9 cellular contexts compared by ENCODE assay signal in genomic region chr20:25858495-25859425, GRCh38.
A peak's percentile ranks its signal among the peaks of the same experiment; 100 is the strongest.
DNase-seq lines count a peak whose midpoint lies in the region; ATAC-seq and TF ChIP-seq lines count a peak whose summit lies in the region.
"Had no signal": no experiment of that assay in that cellular context is flagged by ENCODE, and none has a peak within 500 bp of the region (broad histone marks: within the 10 kb centered on the region; RNA-seq: fewer than 3 reads in every experiment).

No MANE protein-coding gene starts in this region.

- H3K9me3 Mint-ChIP-seq in activated T-helper 1 cell treated with anti-CD3 and anti-CD28 coated beads, Interleukin-12 subunit alpha, Interleukin-12 subunit beta, Interleukin-2, Interleukin-4 antibody, amounts not matched to agents 30 ng/mL and 10 ng/mL and 1 ng/mL, durations not matched to agents 14 hours and 24 hours and 36 hours: no peaks in the 10 kb centered on the region

- H3K27me3 ChIP-seq in left ventricle myocardium inferior (ENCODE audit: low read depth) (no peaks in the 10 kb centered on the region), mucosa of rectum (ENCODE audit: control insufficient read depth in 2 of 2, insufficient read depth in 2 of 2, low read length in 2 of 2) (peaks cover 14 to 32% of the 10 kb centered on the region in 2 donors), tibial artery (no peaks in the 10 kb centered on the region)

- H3K9me3 ChIP-seq in left ventricle myocardium inferior (replicated peaks) (no peaks in the 10 kb centered on the region), mucosa of rectum (ENCODE audit: control insufficient read depth in 2 of 2, low read length in 2 of 2) (no peaks in the 10 kb centered on the region), tibial artery (no peaks in the 10 kb centered on the region)

- TF ChIP-seq CTCF in left ventricle myocardium inferior (IDR thresholded peaks at IDR 0.05; ENCODE audit: borderline replicate concordance) (no peak), tibial artery (IDR thresholded peaks at IDR 0.05) (no peak)

- no peak overlapping the region for H3K9ac ChIP-seq in mucosa of rectum (ENCODE audit: low read depth in 1 of 2, low read length in 2 of 2)

- no peak overlapping the region for H3K27ac Mint-ChIP-seq in activated T-helper 1 cell treated with anti-CD3 and anti-CD28 coated beads, Interleukin-12 subunit alpha, Interleukin-12 subunit beta, Interleukin-2, Interleukin-4 antibody, amounts not matched to agents 30 ng/mL and 10 ng/mL and 1 ng/mL, durations not matched to agents 14 hours and 24 hours and 36 hours

- H3K4me3 ChIP-seq in left ventricle myocardium inferior (peak overlapping the region; percentile 64), mucosa of rectum (ENCODE audit: low read length in 2 of 2) (peak overlapping the region; percentile 15 to 17), tibial artery (peak overlapping the region; percentile 29 to 36)

- no peak for DNase-seq in left ventricle myocardium inferior
- DNase-seq in left ventricle myocardium superior: no peak
- no peak for DNase-seq in activated T-helper 1 cell treated with anti-CD3 and anti-CD28 coated beads, Interleukin-12 subunit alpha, Interleukin-12 subunit beta, Interleukin-2, Interleukin-4 antibody, amounts not matched to agents 30 ng/mL and 10 ng/mL and 1 ng/mL, durations not matched to agents 14 hours and 24 hours and 36 hours (ENCODE audit: low spot score)
- DNase-seq in tibial artery: no peak
- DNase-seq in stimulated activated CD4-positive, alpha-beta T cell treated with anti-CD3 and anti-CD28 coated beads, Interleukin-12 subunit alpha, Interleukin-12 subunit beta, amount 100 ng/mL, for 4 hours: no peak
- DNase-seq in T-helper 9 cell: no peak
- DNase-seq: RPMI8226 had no signal

- H3K4me1 ChIP-seq in left ventricle myocardium inferior: peaks cover 54% of the 10 kb centered on the region
- H3K4me1 ChIP-seq in mucosa of rectum (ENCODE audit: control insufficient read depth in 2 of 2, insufficient read depth in 2 of 2, low read length in 2 of 2): peaks cover 12 to 22% of the 10 kb centered on the region in 2 donors
- H3K4me1 ChIP-seq in tibial artery: peaks cover 0 to 53% (median 38%) of the 10 kb centered on the region in 4 donors

- H3K36me3 Mint-ChIP-seq in activated T-helper 1 cell treated with anti-CD3 and anti-CD28 coated beads, Interleukin-12 subunit alpha, Interleukin-12 subunit beta, Interleukin-2, Interleukin-4 antibody, amounts not matched to agents 30 ng/mL and 10 ng/mL and 1 ng/mL, durations not matched to agents 14 hours and 24 hours and 36 hours (ENCODE audit: low read depth): no peaks in the 10 kb centered on the region

- ATAC-seq in left ventricle myocardium superior: no peak
- ATAC-seq in GM21786 (IDR thresholded peaks at IDR 0.05; ENCODE audit: unreplicated experiment): no peak

- intact Hi-C loops in left ventricle myocardium inferior (cut with micrococcal nuclease): no loop called here
- intact Hi-C loops in left ventricle myocardium superior (cut with micrococcal nuclease): no loop called here
- intact Hi-C loops in activated T-helper 1 cell treated with anti-CD3 and anti-CD28 coated beads, Interleukin-12 subunit alpha, Interleukin-12 subunit beta, Interleukin-2, Interleukin-4 antibody, amounts not matched to agents 30 ng/mL and 10 ng/mL and 1 ng/mL, durations not matched to agents 14 hours and 24 hours and 36 hours (cut with micrococcal nuclease): loop anchor here (1.0 to 2.0 kb wide), 2 partner anchors 10 to 162 kb away; partner anchors contain the start of gene ZNF337
- intact Hi-C loops in tibial artery (cut with DNase I; ENCODE audit: low total_unique reads): no loop called here

- no peaks in the 10 kb centered on the region for H3K36me3 ChIP-seq in left ventricle myocardium inferior
- H3K36me3 ChIP-seq in mucosa of rectum (ENCODE audit: control insufficient read depth in 2 of 2, insufficient read depth in 2 of 2, low read length in 2 of 2): no peaks in the 10 kb centered on the region
- H3K36me3 ChIP-seq in tibial artery: no peaks in the 10 kb centered on the region

- peaks cover 51% of the 10 kb centered on the region for H3K27me3 Mint-ChIP-seq in activated T-helper 1 cell treated with anti-CD3 and anti-CD28 coated beads, Interleukin-12 subunit alpha, Interleukin-12 subunit beta, Interleukin-2, Interleukin-4 antibody, amounts not matched to agents 30 ng/mL and 10 ng/mL and 1 ng/mL, durations not matched to agents 14 hours and 24 hours and 36 hours (ENCODE audit: insufficient read depth)

- peaks cover 66% of the 10 kb centered on the region for H3K4me1 Mint-ChIP-seq in activated T-helper 1 cell treated with anti-CD3 and anti-CD28 coated beads, Interleukin-12 subunit alpha, Interleukin-12 subunit beta, Interleukin-2, Interleukin-4 antibody, amounts not matched to agents 30 ng/mL and 10 ng/mL and 1 ng/mL, durations not matched to agents 14 hours and 24 hours and 36 hours (ENCODE audit: low read depth)

- H3K27ac ChIP-seq in left ventricle myocardium inferior (replicated peaks): peak overlapping the region; percentile 11
- H3K27ac ChIP-seq in mucosa of rectum (ENCODE audit: low read depth in 2 of 2, low read length in 2 of 2): no peak overlapping the region
- H3K27ac ChIP-seq in tibial artery: peak overlapping the region in 1 of 2 donors; percentile 13

- peak overlapping the region; percentile 65 for H3K4me3 Mint-ChIP-seq in activated T-helper 1 cell treated with anti-CD3 and anti-CD28 coated beads, Interleukin-12 subunit alpha, Interleukin-12 subunit beta, Interleukin-2, Interleukin-4 antibody, amounts not matched to agents 30 ng/mL and 10 ng/mL and 1 ng/mL, durations not matched to agents 14 hours and 24 hours and 36 hours
